23 cellular contexts compared by ENCODE assay signal in the genomic region with DNA sequence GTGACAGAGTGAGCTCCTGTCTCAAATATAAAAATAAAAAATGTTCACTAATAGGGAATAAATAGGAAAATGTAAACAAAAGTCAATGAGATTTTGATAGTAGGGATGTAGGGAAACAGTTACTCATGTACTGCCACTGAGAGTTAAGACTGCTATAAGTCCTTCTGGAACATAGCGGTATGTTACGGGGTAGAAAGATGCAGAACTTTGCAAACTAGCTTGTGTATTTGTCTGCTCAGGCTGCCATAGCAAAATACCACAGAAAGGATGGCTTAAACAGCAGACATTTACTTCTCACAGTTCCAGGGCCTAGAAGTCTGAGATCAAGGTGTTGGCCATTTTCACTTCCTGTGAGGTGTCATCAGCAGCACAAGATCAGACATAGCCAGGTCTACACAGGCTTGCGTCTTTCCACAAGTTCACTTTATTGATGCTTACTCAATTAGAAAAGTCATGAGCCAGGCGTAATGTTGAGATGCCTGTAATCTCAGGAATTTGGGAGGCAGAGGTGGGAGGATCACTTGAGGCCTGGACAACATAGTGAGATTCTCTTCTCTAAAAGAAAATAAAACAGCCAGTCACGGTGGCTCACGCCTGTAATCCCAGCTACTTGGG. TPM values are rescaled to one million over a fixed set of nuclear protein-coding genes. Genes with fewer than 3 reads are reported as not detected.
DNase-seq lines count a peak whose midpoint lies in the region; ATAC-seq, FAIRE-seq and TF ChIP-seq lines count a peak whose summit lies in the region.
"Had no signal": no experiment of that assay in that cellular context is flagged by ENCODE, and none has a peak within 500 bp of the region (broad histone marks: within the 10 kb centered on the region; RNA-seq: fewer than 3 reads in every experiment).

No MANE protein-coding gene starts in this region.

- peak; percentile 33 for ATAC-seq in activated CD4-positive, alpha-beta T cell treated with anti-CD3 and anti-CD28 coated beads for 36 hours
- ATAC-seq in HepG2 = no peak
- no peak for ATAC-seq in right lobe of liver
- ATAC-seq in esophagus mucosa = peak; percentile 51
- no peak for ATAC-seq in stimulated activated effector memory CD8-positive, alpha-beta T cell treated with anti-CD3 and anti-CD28 coated beads, Interleukin-12 subunit alpha, Interleukin-12 subunit beta, amount 100 ng/mL, for 72 hours
- no peak for ATAC-seq in GM21619 (IDR thresholded peaks at IDR 0.05; ENCODE audit: unreplicated experiment)

- H3K27me3 ChIP-seq in HepG2 (ENCODE audit: control insufficient read depth in 1 of 2, insufficient read depth in 2 of 2, low read length in 2 of 2) (no peaks in the 10 kb centered on the region), right lobe of liver (no peaks in the 10 kb centered on the region)
- H3K27me3 ChIP-seq: MG63, SJSA1 had no signal

- H3K9me3 ChIP-seq in HepG2 (ENCODE audit: low read length) (no peaks in the 10 kb centered on the region), right lobe of liver (no peaks in the 10 kb centered on the region)
- H3K9me3 ChIP-seq: MG63, SJSA1 had no signal

- no TSS peak for BruUV-seq in HepG2 (replicated peaks; lab: Mats Ljungman, UMichigan)

- intact Hi-C loops in activated CD4-positive, alpha-beta T cell treated with anti-CD3 and anti-CD28 coated beads for 36 hours (cut with DNase I, micrococcal nuclease) = no loop called here
- intact Hi-C loops in HepG2 (cut with micrococcal nuclease; ENCODE audit: unreplicated experiment) (no loop called here), right lobe of liver (cut with DNase I) (no loop called here)

- POLR2A ChIA-PET in activated CD4-positive, alpha-beta T cell treated with anti-CD3 and anti-CD28 coated beads for 36 hours (lab: Charles Lee) = no interaction called here
- POLR2A ChIA-PET in HepG2 (lab: Yijun Ruan, JAX) = no interaction called here

- no peak overlapping the region for H3K27ac Mint-ChIP-seq in activated CD4-positive, alpha-beta T cell treated with anti-CD3 and anti-CD28 coated beads for 36 hours
- H3K27ac Mint-ChIP-seq in stimulated activated effector memory CD8-positive, alpha-beta T cell treated with anti-CD3 and anti-CD28 coated beads, Interleukin-12 subunit alpha, Interleukin-12 subunit beta, amount 100 ng/mL, for 72 hours = no peak overlapping the region

- CTCF ChIA-PET in activated CD4-positive, alpha-beta T cell treated with anti-CD3 and anti-CD28 coated beads for 36 hours (lab: Charles Lee) = interaction anchor here (0.6 kb wide), 1 partner anchor 35 kb away, joined by 5 read pairs; no protein-coding TSS in a partner anchor
- CTCF ChIA-PET in HepG2 (lab: Yijun Ruan, JAX; ENCODE audit: low intra/inter-chr PET ratio, low total read pairs) = no interaction called here

- no peak for DNase-seq in activated CD4-positive, alpha-beta T cell treated with anti-CD3 and anti-CD28 coated beads for 36 hours
- DNase-seq in activated CD4-positive, alpha-beta T cell treated with anti-CD3 and anti-CD28 coated beads, Interleukin-2, amount 50 U/mL, for 4 hours = no peak
- DNase-seq in HepG2 (ENCODE audit: low spot score) (no peak), right lobe of liver (no peak), UCSD-AML1 (lab: John Stamatoyannopoulos, UW; ENCODE audit: unreplicated experiment) (no peak)
- DNase-seq in stimulated activated effector memory CD8-positive, alpha-beta T cell treated with anti-CD3 and anti-CD28 coated beads, Interleukin-12 subunit alpha, Interleukin-12 subunit beta, amount 100 ng/mL, for 72 hours (ENCODE audit: low spot score in 2 of 2) = no peak
- DNase-seq: AML-193, H7, HFFc6, Karpas-422, MG63, NCI-H1092, NCI-H1436 treated with DMSO at 0.1 percent for 48 hours, NCI-H2029, NCI-H345, NCI-H526 had no signal

- H3K27ac ChIP-seq in HepG2 (ENCODE audit: extremely low read length, insufficient read depth, low read length) = no peak overlapping the region
- no peak overlapping the region for H3K27ac ChIP-seq in right lobe of liver
- H3K27ac ChIP-seq: 22Rv1, C4-2B, SJSA1 had no signal

- in situ Hi-C loops in HepG2 (cut with HindIII; ENCODE audit: extremely low pct_ligation_motif_present, low pct_unique_long_range_greater_than_20kb) = no loop called here

- TF ChIP-seq POLR2A in HepG2 (IDR thresholded peaks at IDR 0.05; ENCODE audit: insufficient read depth in 1 of 2, low read depth in 2 of 2, low read length in 2 of 2) (no peak), right lobe of liver (IDR thresholded peaks at IDR 0.05) (no peak)

- H3K4me2 ChIP-seq in HepG2 (ENCODE audit: low read depth, low read length) = no peak overlapping the region

- no peak for FAIRE-seq in HepG2 (lab: Jason Lieb, UNC)
- FAIRE-seq: D721Med had no signal

- no peaks in the 10 kb centered on the region for H3K9me3 Mint-ChIP-seq in activated CD4-positive, alpha-beta T cell treated with anti-CD3 and anti-CD28 coated beads for 36 hours (ENCODE audit: low read depth)
- H3K9me3 Mint-ChIP-seq in stimulated activated effector memory CD8-positive, alpha-beta T cell treated with anti-CD3 and anti-CD28 coated beads, Interleukin-12 subunit alpha, Interleukin-12 subunit beta, amount 100 ng/mL, for 72 hours = no peaks in the 10 kb centered on the region
- H3K9me3 Mint-ChIP-seq: HFFc6 had no signal

- 85% methylated on average over 6 of the region's 6 CpGs for WGBS in HepG2 (ENCODE audit: low lambda C conversion rate)
- 91% methylated on average over 6 of the region's 6 CpGs for WGBS in right lobe of liver (ENCODE audit: insufficient coverage, low coverage, low lambda C conversion rate, missing lambda C conversion rate)

- H3K4me3 Mint-ChIP-seq in activated CD4-positive, alpha-beta T cell treated with anti-CD3 and anti-CD28 coated beads for 36 hours = no peak overlapping the region
- H3K4me3 Mint-ChIP-seq in stimulated activated effector memory CD8-positive, alpha-beta T cell treated with anti-CD3 and anti-CD28 coated beads, Interleukin-12 subunit alpha, Interleukin-12 subunit beta, amount 100 ng/mL, for 72 hours = no peak overlapping the region
- H3K4me3 Mint-ChIP-seq: HFFc6 had no signal

- H3K79me2 ChIP-seq in HepG2 (ENCODE audit: insufficient read depth, low read length) = no peaks in the 10 kb centered on the region

- H4K20me1 ChIP-seq in HepG2 (ENCODE audit: insufficient read depth, low read length) = no peaks in the 10 kb centered on the region

- no peak overlapping the region for H3K9ac ChIP-seq in HepG2 (ENCODE audit: insufficient read depth, low read depth, low read length)

- no peak for TF ChIP-seq EP300 in HepG2 (IDR thresholded peaks at IDR 0.05; ENCODE audit: low read depth in 2 of 2, low read length in 2 of 2)
- TF ChIP-seq EP300 in HepG2 (CRISPR knock-in tag; IDR thresholded peaks at IDR 0.05; ENCODE audit: borderline replicate concordance) = no peak

- no peaks in the 10 kb centered on the region for H3K36me3 Mint-ChIP-seq in activated CD4-positive, alpha-beta T cell treated with anti-CD3 and anti-CD28 coated beads for 36 hours (ENCODE audit: low read depth)
- H3K36me3 Mint-ChIP-seq in stimulated activated effector memory CD8-positive, alpha-beta T cell treated with anti-CD3 and anti-CD28 coated beads, Interleukin-12 subunit alpha, Interleukin-12 subunit beta, amount 100 ng/mL, for 72 hours = no peaks in the 10 kb centered on the region

- H3K4me1 ChIP-seq in HepG2 (ENCODE audit: insufficient read depth, low read length) (peaks cover 30% of the 10 kb centered on the region), right lobe of liver (peaks cover 0 to 8% (median 0%) of the 10 kb centered on the region in 4 donors)

- TF ChIP-seq CTCF in HepG2 (CRISPR knock-in tag; IDR thresholded peaks at IDR 0.05) (no peak), right lobe of liver (IDR thresholded peaks at IDR 0.05) (no peak)

- no peaks in the 10 kb centered on the region for H3K27me3 Mint-ChIP-seq in activated CD4-positive, alpha-beta T cell treated with anti-CD3 and anti-CD28 coated beads for 36 hours

- H3K4me3 ChIP-seq in HepG2 (replicated peaks in 1 of 3; ENCODE audit: insufficient read depth in 1 of 3, low read depth in 2 of 3, low read length in 3 of 3) (no peak overlapping the region), right lobe of liver (no peak overlapping the region)
- H3K4me3 ChIP-seq: MG63, SJSA1 had no signal

- H3K4me1 Mint-ChIP-seq in activated CD4-positive, alpha-beta T cell treated with anti-CD3 and anti-CD28 coated beads for 36 hours = peaks cover 6% of the 10 kb centered on the region
- no peaks in the 10 kb centered on the region for H3K4me1 Mint-ChIP-seq in stimulated activated effector memory CD8-positive, alpha-beta T cell treated with anti-CD3 and anti-CD28 coated beads, Interleukin-12 subunit alpha, Interleukin-12 subunit beta, amount 100 ng/mL, for 72 hours

- H2AFZ ChIP-seq in HepG2 (ENCODE audit: low read length) = no peak overlapping the region

- H3K36me3 ChIP-seq in HepG2 (replicated peaks in 1 of 2; ENCODE audit: control insufficient read depth in 1 of 2, insufficient read depth in 2 of 2, low read length in 2 of 2) (no peaks in the 10 kb centered on the region), right lobe of liver (no peaks in the 10 kb centered on the region)
- H3K36me3 ChIP-seq: MG63, SJSA1 had no signal

- no peak for TF ChIP-seq RAD21 in HepG2 (CRISPR knock-in tag; IDR thresholded peaks at IDR 0.05)

RNA-seq across cellular contexts. Expression of a gene that starts 8.8 kb away (rescaled TPM):
- total RNA-seq in activated CD4-positive, alpha-beta T cell treated with anti-CD3 and anti-CD28 coated beads for 36 hours = not detected
- total RNA-seq in HepG2 (2016; rRNA removed; fragmentation: Illumina TruSeq; extraction: Trizol) (not detected in 2 replicates), right lobe of liver (not detected), esophagus mucosa (not detected)
- not detected in 2 replicates for total RNA-seq in HepG2 (2016; cell fraction: cytosol; rRNA removed; fragmentation: Illumina TruSeq; extraction: Trizol; ENCODE audit: low read depth)
- total RNA-seq in HepG2 (2016; cell fraction: insoluble cytoplasmic fraction; rRNA removed; fragmentation: Illumina TruSeq; extraction: Trizol) = not detected in 2 replicates
- not detected in 2 replicates for total RNA-seq in HepG2 (2016; cell fraction: membrane; rRNA removed; fragmentation: Illumina TruSeq; extraction: Trizol)
- not detected in 2 replicates for total RNA-seq in HepG2 (2016; cell fraction: nucleus; rRNA removed; fragmentation: Illumina TruSeq; extraction: Trizol)
- polyA plus RNA-seq in HepG2 (2011; rRNA removed) = not detected in 2 replicates
- polyA plus RNA-seq in HepG2 (2011; cell fraction: cytosol; rRNA removed) = not detected in 2 replicates
- polyA plus RNA-seq in HepG2 (2011; cell fraction: nucleus; rRNA removed) = 0.09 TPM in 1 of 2 replicates, not detected in the other
- 0.08 TPM in 1 of 2 replicates, not detected in the other for polyA plus RNA-seq in HepG2 (2012)
- polyA plus RNA-seq in HepG2 (2016; cell fraction: cytosol; fragmentation: Illumina TruSeq; extraction: Trizol; ENCODE audit: low read depth) = 0.06 TPM in 1 of 2 replicates, not detected in the other
- not detected in 2 replicates for polyA plus RNA-seq in HepG2 (2016; cell fraction: insoluble cytoplasmic fraction; fragmentation: Illumina TruSeq; extraction: Trizol; ENCODE audit: low read depth)
- not detected in 2 replicates for polyA plus RNA-seq in HepG2 (2016; cell fraction: membrane; fragmentation: Illumina TruSeq; extraction: Trizol; ENCODE audit: low read depth)
- not detected in 2 replicates for polyA plus RNA-seq in HepG2 (2016; cell fraction: nucleus; fragmentation: Illumina TruSeq; extraction: Trizol; ENCODE audit: insufficient read depth, low read depth)
- 0.35 TPM in 1 of 2 replicates, not detected in the other for polyA minus RNA-seq in HepG2 (2011; rRNA and poly(A)+ RNA removed; ENCODE audit: low replicate concordance)
- polyA minus RNA-seq in HepG2 (2011; cell fraction: cytosol; rRNA and poly(A)+ RNA removed) = not detected in 2 replicates
- not detected in 2 replicates for polyA minus RNA-seq in HepG2 (2011; cell fraction: nucleus; rRNA and poly(A)+ RNA removed)
- total RNA-seq: H7, HT-29 had no signal

RNA-seq across cellular contexts. Expression of a gene that starts 19.3 kb away (rescaled TPM):
- total RNA-seq in activated CD4-positive, alpha-beta T cell treated with anti-CD3 and anti-CD28 coated beads for 36 hours = 100 to 1,000 TPM; 156 to 220 TPM
- 294 and 375 TPM in 2 replicates for total RNA-seq in HepG2 (2016; rRNA removed; fragmentation: Illumina TruSeq; extraction: Trizol)
- total RNA-seq in HepG2 (2016; cell fraction: cytosol; rRNA removed; fragmentation: Illumina TruSeq; extraction: Trizol; ENCODE audit: low read depth) = 264 and 266 TPM in 2 replicates
- total RNA-seq in HepG2 (2016; cell fraction: insoluble cytoplasmic fraction; rRNA removed; fragmentation: Illumina TruSeq; extraction: Trizol) = 297 and 387 TPM in 2 replicates
- total RNA-seq in HepG2 (2016; cell fraction: membrane; rRNA removed; fragmentation: Illumina TruSeq; extraction: Trizol) = 204 and 205 TPM in 2 replicates
- 154 and 169 TPM in 2 replicates for total RNA-seq in HepG2 (2016; cell fraction: nucleus; rRNA removed; fragmentation: Illumina TruSeq; extraction: Trizol)
- polyA plus RNA-seq in HepG2 (2011; rRNA removed) = 135 and 167 TPM in 2 replicates
- polyA plus RNA-seq in HepG2 (2011; cell fraction: cytosol; rRNA removed) = 88.4 and 143 TPM in 2 replicates
- polyA plus RNA-seq in HepG2 (2011; cell fraction: nucleus; rRNA removed) = 42.2 and 58.3 TPM in 2 replicates
- polyA plus RNA-seq in HepG2 (2012) = 139 and 149 TPM in 2 replicates
- polyA plus RNA-seq in HepG2 (2016; cell fraction: cytosol; fragmentation: Illumina TruSeq; extraction: Trizol; ENCODE audit: low read depth) = 89.1 and 105 TPM in 2 replicates
- polyA plus RNA-seq in HepG2 (2016; cell fraction: insoluble cytoplasmic fraction; fragmentation: Illumina TruSeq; extraction: Trizol; ENCODE audit: low read depth) = 426 and 427 TPM in 2 replicates
- 141 and 145 TPM in 2 replicates for polyA plus RNA-seq in HepG2 (2016; cell fraction: membrane; fragmentation: Illumina TruSeq; extraction: Trizol; ENCODE audit: low read depth)
- polyA plus RNA-seq in HepG2 (2016; cell fraction: nucleus; fragmentation: Illumina TruSeq; extraction: Trizol; ENCODE audit: insufficient read depth, low read depth) = 175 and 198 TPM in 2 replicates
- 70.7 and 89.7 TPM in 2 replicates for polyA minus RNA-seq in HepG2 (2011; rRNA and poly(A)+ RNA removed; ENCODE audit: low replicate concordance)
- 146 and 183 TPM in 2 replicates for polyA minus RNA-seq in HepG2 (2011; cell fraction: cytosol; rRNA and poly(A)+ RNA removed)
- 140 and 144 TPM in 2 replicates for polyA minus RNA-seq in HepG2 (2011; cell fraction: nucleus; rRNA and poly(A)+ RNA removed)
- 100 to 1,000 TPM in 2 of 6 experiments, 10 to 100 TPM in 4; 69.6 to 149 (median 90.7) TPM for total RNA-seq in right lobe of liver
- total RNA-seq in esophagus mucosa = 232 TPM

Comparison
In these comparisons a context has a peak if more than half of its experiments do, and no peak if none do; other contexts are left out.
1. ATAC-seq: peak in activated CD4-positive, alpha-beta T cell treated with anti-CD3 and anti-CD28 coated beads for 36 hours (single experiment) and esophagus mucosa (single experiment); none in HepG2 (single experiment), right lobe of liver (0 of 4), stimulated activated effector memory CD8-positive, alpha-beta T cell treated with anti-CD3 and anti-CD28 coated beads, Interleukin-12 subunit alpha, Interleukin-12 subunit beta, amount 100 ng/mL, for 72 hours (single experiment) and GM21619 (single experiment).